ENCODE assay signal across 1 cellular context in the genomic region with DNA sequence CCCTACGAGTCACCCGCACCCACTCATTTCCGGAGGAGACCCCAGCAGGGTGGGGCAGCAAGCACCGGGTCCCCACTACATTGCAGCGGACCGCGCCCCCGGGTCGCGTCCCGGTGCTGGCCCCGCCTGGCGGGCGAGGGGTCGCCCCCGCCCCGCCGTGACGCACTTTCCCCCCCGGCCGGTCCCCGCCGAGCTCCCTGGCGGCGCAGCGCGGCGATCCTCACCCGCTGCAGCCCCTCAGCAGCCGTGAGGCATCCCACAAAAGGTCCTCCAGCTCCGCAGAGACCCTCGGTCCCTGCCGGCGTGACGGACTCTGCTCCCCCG.
TF ChIP-seq lines count a peak whose summit lies in the region.

No MANE protein-coding gene starts in this region.

TF ChIP-seq in HEK293, 187 proteins besides CTCF, POLR2A, EP300 and RAD21 (continued from another document):
- no peak for TF ChIP-seq ZEB2 (tag by site-specific recombination; IDR thresholded peaks at IDR 0.05)
